ENCODE assay signal across 2 cellular contexts in genomic region chr21:38297193-38297592, GRCh38.
A peak's percentile ranks its signal among the peaks of the same experiment; 100 is the strongest.
TF ChIP-seq lines count a peak whose summit lies in the region.

No MANE protein-coding gene starts in this region.

TF ChIP-seq in liver, 16 proteins besides CTCF, POLR2A, EP300 and RAD21:
- no peak for TF ChIP-seq GABPA (IDR thresholded peaks at IDR 0.05 in 1 of 2, conservative IDR thresholded peaks at IDR 0.05 in 1 of 2)
- peak; percentile 79 for TF ChIP-seq REST (IDR thresholded peaks at IDR 0.05)
TF ChIP-seq in liver: peak in this region for 1.

TF ChIP-seq in HepG2, 621 proteins besides CTCF, POLR2A, EP300 and RAD21:
- TF ChIP-seq MAFK (conservative IDR thresholded peaks at IDR 0.05 in 1 of 2, IDR thresholded peaks at IDR 0.05 in 1 of 2; ENCODE audit: low read length in 2 of 2), result no peak
- no peak for TF ChIP-seq ZBTB43 (CRISPR knock-in tag; conservative IDR thresholded peaks at IDR 0.05)
- no peak for TF ChIP-seq ZZZ3 (CRISPR knock-in tag; IDR thresholded peaks at IDR 0.05; ENCODE audit: borderline replicate concordance)
- TF ChIP-seq AKNA (CRISPR knock-in tag; IDR thresholded peaks at IDR 0.05; ENCODE audit: borderline replicate concordance), result no peak
- TF ChIP-seq, protein P1, sequence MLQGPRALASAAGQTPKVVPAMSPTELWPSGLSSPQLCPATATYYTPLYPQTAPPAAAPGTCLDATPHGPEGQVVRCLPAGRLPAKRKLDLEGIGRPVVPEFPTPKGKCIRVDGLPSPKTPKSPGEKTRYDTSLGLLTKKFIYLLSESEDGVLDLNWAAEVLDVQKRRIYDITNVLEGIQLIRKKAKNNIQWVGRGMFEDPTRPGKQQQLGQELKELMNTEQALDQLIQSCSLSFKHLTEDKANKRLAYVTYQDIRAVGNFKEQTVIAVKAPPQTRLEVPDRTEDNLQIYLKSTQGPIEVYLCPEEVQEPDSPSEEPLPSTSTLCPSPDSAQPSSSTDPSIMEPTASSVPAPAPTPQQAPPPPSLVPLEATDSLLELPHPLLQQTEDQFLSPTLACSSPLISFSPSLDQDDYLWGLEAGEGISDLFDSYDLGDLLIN (CRISPR knock-in tag; IDR thresholded peaks at IDR 0.05; ENCODE audit: borderline replicate concordance), result no peak
- TF ChIP-seq PTBP1 (IDR thresholded peaks at IDR 0.05; ENCODE audit: low read depth, low read length, poor library complexity, severe bottlenecking), result no peak
- no peak for TF ChIP-seq ERF (CRISPR knock-in tag; IDR thresholded peaks at IDR 0.05)
- TF ChIP-seq SRF (IDR thresholded peaks at IDR 0.05; ENCODE audit: low read depth, low read length), result no peak
- no peak for TF ChIP-seq ZNF883 (CRISPR knock-in tag; IDR thresholded peaks at IDR 0.05; ENCODE audit: not compliant biosample characterization)
- no peak for TF ChIP-seq THAP7 (CRISPR knock-in tag; IDR thresholded peaks at IDR 0.05)
- no peak for TF ChIP-seq NFIB (CRISPR knock-in tag; IDR thresholded peaks at IDR 0.05; ENCODE audit: borderline replicate concordance)
- no peak for TF ChIP-seq RBFOX2 (IDR thresholded peaks at IDR 0.05; ENCODE audit: low read depth, low read length)
- no peak for TF ChIP-seq ZNF232 (CRISPR knock-in tag; IDR thresholded peaks at IDR 0.05; ENCODE audit: borderline replicate concordance)
- TF ChIP-seq, protein P2, sequence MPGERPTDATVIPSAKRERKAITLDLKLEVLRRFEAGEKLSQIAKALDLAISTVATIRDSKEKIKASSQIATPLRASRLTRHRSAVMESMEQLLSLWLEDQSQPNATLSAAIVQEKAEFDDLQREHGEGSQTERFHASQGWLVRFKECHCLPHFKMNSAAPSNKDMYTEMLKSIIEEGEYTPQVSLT (CRISPR knock-in tag; IDR thresholded peaks at IDR 0.05; ENCODE audit: borderline replicate concordance, low read depth), result no peak
- no peak for TF ChIP-seq THAP11 (CRISPR knock-in tag; IDR thresholded peaks at IDR 0.05)
- TF ChIP-seq, protein P3, sequence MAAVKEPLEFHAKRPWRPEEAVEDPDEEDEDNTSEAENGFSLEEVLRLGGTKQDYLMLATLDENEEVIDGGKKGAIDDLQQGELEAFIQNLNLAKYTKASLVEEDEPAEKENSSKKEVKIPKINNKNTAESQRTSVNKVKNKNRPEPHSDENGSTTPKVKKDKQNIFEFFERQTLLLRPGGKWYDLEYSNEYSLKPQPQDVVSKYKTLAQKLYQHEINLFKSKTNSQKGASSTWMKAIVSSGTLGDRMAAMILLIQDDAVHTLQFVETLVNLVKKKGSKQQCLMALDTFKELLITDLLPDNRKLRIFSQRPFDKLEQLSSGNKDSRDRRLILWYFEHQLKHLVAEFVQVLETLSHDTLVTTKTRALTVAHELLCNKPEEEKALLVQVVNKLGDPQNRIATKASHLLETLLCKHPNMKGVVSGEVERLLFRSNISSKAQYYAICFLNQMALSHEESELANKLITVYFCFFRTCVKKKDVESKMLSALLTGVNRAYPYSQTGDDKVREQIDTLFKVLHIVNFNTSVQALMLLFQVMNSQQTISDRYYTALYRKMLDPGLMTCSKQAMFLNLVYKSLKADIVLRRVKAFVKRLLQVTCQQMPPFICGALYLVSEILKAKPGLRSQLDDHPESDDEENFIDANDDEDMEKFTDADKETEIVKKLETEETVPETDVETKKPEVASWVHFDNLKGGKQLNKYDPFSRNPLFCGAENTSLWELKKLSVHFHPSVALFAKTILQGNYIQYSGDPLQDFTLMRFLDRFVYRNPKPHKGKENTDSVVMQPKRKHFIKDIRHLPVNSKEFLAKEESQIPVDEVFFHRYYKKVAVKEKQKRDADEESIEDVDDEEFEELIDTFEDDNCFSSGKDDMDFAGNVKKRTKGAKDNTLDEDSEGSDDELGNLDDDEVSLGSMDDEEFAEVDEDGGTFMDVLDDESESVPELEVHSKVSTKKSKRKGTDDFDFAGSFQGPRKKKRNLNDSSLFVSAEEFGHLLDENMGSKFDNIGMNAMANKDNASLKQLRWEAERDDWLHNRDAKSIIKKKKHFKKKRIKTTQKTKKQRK (IDR thresholded peaks at IDR 0.05; ENCODE audit: low read length), result no peak
- no peak for TF ChIP-seq ZNF580 (CRISPR knock-in tag; IDR thresholded peaks at IDR 0.05; ENCODE audit: borderline replicate concordance, low read depth)
